Comparison of ENCODE assay signal across 18 cellular contexts in the genomic region with DNA sequence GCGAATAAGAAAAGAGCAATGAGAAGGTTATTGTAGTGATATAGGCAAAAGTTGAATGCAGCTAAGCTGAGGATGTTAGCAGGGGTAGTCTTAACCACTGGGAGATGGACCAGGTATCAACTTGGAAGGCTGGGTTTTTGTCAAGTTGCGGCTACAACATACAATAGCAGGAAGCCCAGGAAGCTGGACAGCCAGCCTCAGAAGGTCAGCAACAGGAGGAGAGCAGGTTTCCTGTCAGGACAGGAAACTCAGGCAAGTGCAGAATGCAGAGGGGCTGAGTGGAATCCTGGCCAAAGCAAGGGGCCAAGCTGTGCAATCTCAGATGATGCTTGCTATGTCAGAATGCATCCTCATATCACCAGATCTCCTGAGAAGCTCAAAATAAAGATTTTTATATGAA.
DNase-seq lines count a peak whose midpoint lies in the region; ATAC-seq, FAIRE-seq and TF ChIP-seq lines count a peak whose summit lies in the region.
"Had no signal": no experiment of that assay in that cellular context is flagged by ENCODE, and none has a peak within 500 bp of the region (broad histone marks: within the 10 kb centered on the region; RNA-seq: fewer than 3 reads in every experiment).

No MANE protein-coding gene starts in this region.

- H3K27me3 ChIP-seq in endothelial cell of umbilical vein (ENCODE audit: control insufficient read depth in 2 of 2, insufficient read depth in 2 of 2, low read length in 2 of 2) = no peaks in the 10 kb centered on the region

- peaks cover 40% of the 10 kb centered on the region for H3K4me1 ChIP-seq in endothelial cell of umbilical vein (ENCODE audit: control insufficient read depth, extremely low read depth, insufficient read depth, low read length)
- H3K4me1 ChIP-seq: Caco-2 had no signal

- peak; percentile 75 for FAIRE-seq in endothelial cell of umbilical vein (lab: Jason Lieb, UNC)
- FAIRE-seq in H54 (lab: Jason Lieb, UNC) = no peak
- FAIRE-seq: A204.1, GM19239, H1 had no signal

- no peak for TF ChIP-seq POLR2A in endothelial cell of umbilical vein (IDR thresholded peaks at IDR 0.05; ENCODE audit: low read depth, low read length)
- TF ChIP-seq POLR2A in H54 (IDR thresholded peaks at IDR 0.05; ENCODE audit: low read depth, low read length) = no peak

- no TSS peak for BruUV-seq in endothelial cell of umbilical vein (replicated peaks; lab: Mats Ljungman, UMichigan)

- H3K79me2 ChIP-seq in endothelial cell of umbilical vein (ENCODE audit: control insufficient read depth, insufficient read depth, low read length) = no peaks in the 10 kb centered on the region

- no peaks in the 10 kb centered on the region for H4K20me1 ChIP-seq in endothelial cell of umbilical vein (replicated peaks; ENCODE audit: control insufficient read depth, extremely low read depth, insufficient read depth, low read length)

- intact Hi-C loops in natural killer cell (cut with micrococcal nuclease) = no loop called here
- intact Hi-C loops in endothelial cell of umbilical vein (cut with micrococcal nuclease) = loop anchor here (1.0 kb wide), 1 partner anchor 529 kb away; no protein-coding TSS in a partner anchor

- H2AFZ ChIP-seq in endothelial cell of umbilical vein (ENCODE audit: low read depth, low read length) = peak overlapping the region; percentile 30

- POLR2A ChIA-PET in endothelial cell of umbilical vein (lab: Charles Lee) = no interaction called here

- H3K27ac Mint-ChIP-seq in natural killer cell treated with Interleukin-12 subunit alpha and Interleukin-12 subunit beta and Interleukin-15 and Interleukin-18, amount 100 ng/mL, for 72 hours = peak overlapping the region; percentile 86
- peak overlapping the region in 1 of 2 donors; percentile 78 for H3K27ac Mint-ChIP-seq in natural killer cell
- H3K27ac Mint-ChIP-seq in activated T-helper 17 cell treated with anti-CD3 and anti-CD28 coated beads, Interleukin-2, amount 50 U/mL, for 72 hours = peak overlapping the region; percentile 0
- peak overlapping the region; percentile 92 for H3K27ac Mint-ChIP-seq in stimulated activated effector memory CD8-positive, alpha-beta T cell treated with anti-CD3 and anti-CD28 coated beads, Interleukin-12 subunit alpha, Interleukin-12 subunit beta, amount 100 ng/mL, for 72 hours
- H3K27ac Mint-ChIP-seq: B cell, HFFc6 had no signal

- H3K4me3 ChIP-seq in endothelial cell of umbilical vein (replicated peaks in 1 of 3; ENCODE audit: insufficient read depth in 1 of 3, low read depth in 1 of 3, low read length in 3 of 3) = no peak overlapping the region

- H3K36me3 ChIP-seq in endothelial cell of umbilical vein (ENCODE audit: control insufficient read depth in 2 of 2, extremely low read depth in 1 of 2, insufficient read depth in 2 of 2, low read length in 2 of 2) = no peaks in the 10 kb centered on the region

- CTCF ChIA-PET in endothelial cell of umbilical vein (lab: Charles Lee) = no interaction called here

- H3K4me3 Mint-ChIP-seq in natural killer cell treated with Interleukin-12 subunit alpha and Interleukin-12 subunit beta and Interleukin-15 and Interleukin-18, amount 100 ng/mL, for 72 hours = no peak overlapping the region
- H3K4me3 Mint-ChIP-seq in natural killer cell = no peak overlapping the region
- no peak overlapping the region for H3K4me3 Mint-ChIP-seq in activated T-helper 17 cell treated with anti-CD3 and anti-CD28 coated beads, Interleukin-2, amount 50 U/mL, for 72 hours
- H3K4me3 Mint-ChIP-seq in stimulated activated effector memory CD8-positive, alpha-beta T cell treated with anti-CD3 and anti-CD28 coated beads, Interleukin-12 subunit alpha, Interleukin-12 subunit beta, amount 100 ng/mL, for 72 hours = no peak overlapping the region
- H3K4me3 Mint-ChIP-seq: B cell; CD8-positive, alpha-beta memory T cell; HFFc6 had no signal

- H3K36me3 Mint-ChIP-seq in natural killer cell treated with Interleukin-12 subunit alpha and Interleukin-12 subunit beta and Interleukin-15 and Interleukin-18, amount 100 ng/mL, for 72 hours = peaks cover 24% of the 10 kb centered on the region
- H3K36me3 Mint-ChIP-seq in natural killer cell = no peaks in the 10 kb centered on the region
- H3K36me3 Mint-ChIP-seq in activated T-helper 17 cell treated with anti-CD3 and anti-CD28 coated beads, Interleukin-2, amount 50 U/mL, for 72 hours (ENCODE audit: low read depth) = peaks cover 12% of the 10 kb centered on the region
- H3K36me3 Mint-ChIP-seq in stimulated activated effector memory CD8-positive, alpha-beta T cell treated with anti-CD3 and anti-CD28 coated beads, Interleukin-12 subunit alpha, Interleukin-12 subunit beta, amount 100 ng/mL, for 72 hours = peaks cover 12% of the 10 kb centered on the region

- H3K27ac ChIP-seq in endothelial cell of umbilical vein (ENCODE audit: insufficient read depth, low read depth, low read length) = no peak overlapping the region
- H3K27ac ChIP-seq: HL-60 had no signal

- H3K9me3 ChIP-seq in endothelial cell of umbilical vein (replicated peaks; ENCODE audit: control insufficient read depth, insufficient read depth, low read length) = no peaks in the 10 kb centered on the region
- H3K9me3 ChIP-seq: Caco-2 had no signal

- H3K9me1 ChIP-seq in endothelial cell of umbilical vein (replicated peaks; ENCODE audit: control insufficient read depth, extremely low read depth, insufficient read depth, low read length) = no peaks in the 10 kb centered on the region

- no peak for TF ChIP-seq CTCF in natural killer cell (IDR thresholded peaks at IDR 0.05)
- TF ChIP-seq CTCF in endothelial cell of umbilical vein (IDR thresholded peaks at IDR 0.05; ENCODE audit: extremely low read depth in 1 of 2, insufficient read depth in 1 of 2, low read depth in 1 of 2, low read length in 2 of 2) = no peak

- DNase-seq in natural killer cell treated with Interleukin-12 subunit alpha and Interleukin-12 subunit beta and Interleukin-15 and Interleukin-18, amount 100 ng/mL, for 72 hours (ENCODE audit: low spot score) = no peak
- DNase-seq in natural killer cell (no peak), endothelial cell of umbilical vein (ENCODE audit: low read depth, low spot score) (peak; percentile 44), kidney tubule cell (ENCODE audit: low spot score) (no peak), H54 (ENCODE audit: insufficient read length, low spot score) (no peak)
- DNase-seq in stimulated activated effector memory CD8-positive, alpha-beta T cell treated with anti-CD3 and anti-CD28 coated beads, Interleukin-12 subunit alpha, Interleukin-12 subunit beta, amount 100 ng/mL, for 72 hours (ENCODE audit: low spot score in 2 of 2) = no peak
- DNase-seq: Caco-2; CD8-positive, alpha-beta memory T cell; GF-D8; HCEC 1CT; HFFc6 had no signal

- dilution Hi-C loops in endothelial cell of umbilical vein (cut with MboI; ENCODE audit: extremely low pct_ligation_motif_present, low sequenced_read_pairs) = no loop called here

- H3K4me2 ChIP-seq in endothelial cell of umbilical vein (ENCODE audit: insufficient read depth, low read length) = peak overlapping the region; percentile 50

- peaks cover 52 to 65% of the 10 kb centered on the region in 2 donors for H3K4me1 Mint-ChIP-seq in natural killer cell treated with Interleukin-12 subunit alpha and Interleukin-12 subunit beta and Interleukin-15 and Interleukin-18, amount 100 ng/mL, for 72 hours (ENCODE audit: low read depth in 2 of 2)
- peaks cover 54 to 73% of the 10 kb centered on the region in 2 donors for H3K4me1 Mint-ChIP-seq in natural killer cell
- peaks cover 22% of the 10 kb centered on the region for H3K4me1 Mint-ChIP-seq in activated T-helper 17 cell treated with anti-CD3 and anti-CD28 coated beads, Interleukin-2, amount 50 U/mL, for 72 hours
- H3K4me1 Mint-ChIP-seq in stimulated activated effector memory CD8-positive, alpha-beta T cell treated with anti-CD3 and anti-CD28 coated beads, Interleukin-12 subunit alpha, Interleukin-12 subunit beta, amount 100 ng/mL, for 72 hours = peaks cover 72% of the 10 kb centered on the region

- no peak for ATAC-seq in natural killer cell treated with Interleukin-12 subunit alpha and Interleukin-12 subunit beta and Interleukin-15 and Interleukin-18, amount 100 ng/mL, for 72 hours
- ATAC-seq in natural killer cell = no peak
- no peak for ATAC-seq in activated T-helper 17 cell treated with anti-CD3 and anti-CD28 coated beads, Interleukin-2, amount 50 U/mL, for 72 hours (replicated peaks)
- no peak for ATAC-seq in stimulated activated effector memory CD8-positive, alpha-beta T cell treated with anti-CD3 and anti-CD28 coated beads, Interleukin-12 subunit alpha, Interleukin-12 subunit beta, amount 100 ng/mL, for 72 hours
- ATAC-seq in GM21723 (IDR thresholded peaks at IDR 0.05; ENCODE audit: unreplicated experiment) = no peak

- H3K27me3 Mint-ChIP-seq in natural killer cell treated with Interleukin-12 subunit alpha and Interleukin-12 subunit beta and Interleukin-15 and Interleukin-18, amount 100 ng/mL, for 72 hours = no peaks in the 10 kb centered on the region
- no peaks in the 10 kb centered on the region for H3K27me3 Mint-ChIP-seq in natural killer cell (ENCODE audit: low read depth in 2 of 2)
- no peaks in the 10 kb centered on the region for H3K27me3 Mint-ChIP-seq in activated T-helper 17 cell treated with anti-CD3 and anti-CD28 coated beads, Interleukin-2, amount 50 U/mL, for 72 hours

- no peak overlapping the region for H3K9ac ChIP-seq in endothelial cell of umbilical vein (replicated peaks; ENCODE audit: extremely low read depth, insufficient read depth, low read length)

- peaks cover 11% of the 10 kb centered on the region for H3K9me3 Mint-ChIP-seq in natural killer cell treated with Interleukin-12 subunit alpha and Interleukin-12 subunit beta and Interleukin-15 and Interleukin-18, amount 100 ng/mL, for 72 hours
- no peaks in the 10 kb centered on the region for H3K9me3 Mint-ChIP-seq in natural killer cell
- H3K9me3 Mint-ChIP-seq in activated T-helper 17 cell treated with anti-CD3 and anti-CD28 coated beads, Interleukin-2, amount 50 U/mL, for 72 hours = peaks cover 13% of the 10 kb centered on the region
- peaks cover 24% of the 10 kb centered on the region for H3K9me3 Mint-ChIP-seq in stimulated activated effector memory CD8-positive, alpha-beta T cell treated with anti-CD3 and anti-CD28 coated beads, Interleukin-12 subunit alpha, Interleukin-12 subunit beta, amount 100 ng/mL, for 72 hours
- H3K9me3 Mint-ChIP-seq: CD8-positive, alpha-beta memory T cell; HFFc6 had no signal

TF ChIP-seq in endothelial cell of umbilical vein, 7 proteins besides CTCF, POLR2A, EP300 and RAD21 (continues in another document):
- TF ChIP-seq GATA2 (IDR thresholded peaks at IDR 0.05; ENCODE audit: insufficient read depth, insufficient read length, low read depth, low read length) = no peak
- TF ChIP-seq POLR2AphosphoS5 (IDR thresholded peaks at IDR 0.05; ENCODE audit: insufficient read depth, low read depth, low read length) = no peak
- TF ChIP-seq FOS (IDR thresholded peaks at IDR 0.05; ENCODE audit: borderline replicate concordance, insufficient read depth, low read length) = no peak
- no peak for TF ChIP-seq MYC (IDR thresholded peaks at IDR 0.05; ENCODE audit: low read depth, low read length)
- TF ChIP-seq JUN (IDR thresholded peaks at IDR 0.05; ENCODE audit: borderline replicate concordance, insufficient read depth, insufficient read length, low read depth) = no peak
- no peak for TF ChIP-seq EZH2 (IDR thresholded peaks at IDR 0.05; ENCODE audit: borderline replicate concordance, low read depth, low read length, severe bottlenecking)
